15 cellular contexts compared by ENCODE assay signal in genomic region chr11:12165237-12165875, GRCh38. TPM values are rescaled to one million over a fixed set of nuclear protein-coding genes. Genes with fewer than 3 reads are reported as not detected.
A peak's percentile ranks its signal among the peaks of the same experiment; 100 is the strongest.
DNase-seq lines count a peak whose midpoint lies in the region; ATAC-seq and TF ChIP-seq lines count a peak whose summit lies in the region.
"Had no signal": no experiment of that assay in that cellular context is flagged by ENCODE, and none has a peak within 500 bp of the region (broad histone marks: within the 10 kb centered on the region; RNA-seq: fewer than 3 reads in every experiment).

No MANE protein-coding gene starts in this region.

- no TSS peak for BruUV-seq in PC-3 (replicated peaks; lab: Mats Ljungman, UMichigan)

- H3K27me3 Mint-ChIP-seq in activated T-cell treated with anti-CD3 and anti-CD28 coated beads, Interleukin-2, amount 50 U/mL, for 72 hours (ENCODE audit: low read depth), result no peaks in the 10 kb centered on the region
- H3K27me3 Mint-ChIP-seq: central memory CD8-positive, alpha-beta T cell; naive thymus-derived CD4-positive, alpha-beta T cell had no signal

- H3F3A ChIP-seq in PC-3 (ENCODE audit: low read length, unreplicated experiment), result peaks cover 8% of the 10 kb centered on the region

- peak overlapping the region; percentile 27 for H3K27ac Mint-ChIP-seq in activated T-cell treated with anti-CD3 and anti-CD28 coated beads, Interleukin-2, amount 50 U/mL, for 72 hours
- H3K27ac Mint-ChIP-seq: naive thymus-derived CD4-positive, alpha-beta T cell; WTC11 had no signal

- H3K4me3 ChIP-seq in PC-3 (ENCODE audit: low read length) (no peak overlapping the region), thoracic aorta (no peak overlapping the region)
- H3K4me3 ChIP-seq: SJCRH30 had no signal

- H3K36me3 Mint-ChIP-seq in activated T-cell treated with anti-CD3 and anti-CD28 coated beads, Interleukin-2, amount 50 U/mL, for 72 hours (ENCODE audit: insufficient read depth in 2 of 2), result peaks cover 11 to 39% of the 10 kb centered on the region in 2 donors
- H3K36me3 Mint-ChIP-seq: WTC11 had no signal

- DNase-seq in activated T-cell treated with anti-CD3 and anti-CD28 coated beads, Interleukin-2, amount 50 U/mL, for 72 hours, result no peak
- no peak for DNase-seq in activated T-cell treated with anti-CD3 and anti-CD28 coated beads, Interleukin-2, amount 50 U/mL, for 1 hour
- DNase-seq in PC-3 (peak; percentile 42), foreskin keratinocyte (peak in 1 of 2 donors; percentile 63), thoracic aorta (ENCODE audit: low spot score) (no peak), AG08395 (ENCODE audit: low spot score) (no peak), NCI-H146 (lab: John Stamatoyannopoulos, UW) (no peak)
- DNase-seq in effector CD8-positive, alpha-beta T cell (lab: John Stamatoyannopoulos, UW), result no peak
- DNase-seq: BE2C; GDM1; naive thymus-derived CD4-positive, alpha-beta T cell; NCI-H526 treated with DMSO at 0.1 percent for 48 hours had no signal

- H3K27me3 ChIP-seq in PC-3 (ENCODE audit: low read length) (no peaks in the 10 kb centered on the region), foreskin keratinocyte (no peaks in the 10 kb centered on the region), thoracic aorta (replicated peaks; ENCODE audit: insufficient read depth) (no peaks in the 10 kb centered on the region)
- H3K27me3 ChIP-seq: BE2C, SJCRH30 had no signal

- H3K4me1 Mint-ChIP-seq in activated T-cell treated with anti-CD3 and anti-CD28 coated beads, Interleukin-2, amount 50 U/mL, for 72 hours (ENCODE audit: low read depth), result peaks cover 79% of the 10 kb centered on the region
- H3K4me1 Mint-ChIP-seq: WTC11 had no signal

- H3K79me2 ChIP-seq in PC-3 (ENCODE audit: low read length), result peaks cover 66% of the 10 kb centered on the region

- H3K36me3 ChIP-seq in PC-3 (ENCODE audit: low read depth, low read length) (peaks cover 26% of the 10 kb centered on the region), thoracic aorta (peaks cover 27% of the 10 kb centered on the region)
- H3K36me3 ChIP-seq: BE2C, SJCRH30 had no signal

- CTCF ChIA-PET in PC-3 (lab: Charles Lee), result no interaction called here

- no peak overlapping the region for H2AFZ ChIP-seq in PC-3 (ENCODE audit: low read length)

- H4K20me1 ChIP-seq in PC-3 (ENCODE audit: low read length), result no peaks in the 10 kb centered on the region

- peak overlapping the region; percentile 10; the same call in 1 of the 2 replicates for H3K4me2 ChIP-seq in PC-3 (ENCODE audit: low read length)

- no peak overlapping the region for H3K4me3 Mint-ChIP-seq in activated T-cell treated with anti-CD3 and anti-CD28 coated beads, Interleukin-2, amount 50 U/mL, for 72 hours
- H3K4me3 Mint-ChIP-seq: central memory CD8-positive, alpha-beta T cell; naive thymus-derived CD4-positive, alpha-beta T cell; WTC11 had no signal

- no peak for ATAC-seq in activated T-cell treated with anti-CD3 and anti-CD28 coated beads, Interleukin-2, amount 50 U/mL, for 72 hours (replicated peaks in 1 of 2)
- no peak for ATAC-seq in PC-3
- ATAC-seq in foreskin keratinocyte, result no peak
- no peak for ATAC-seq in thoracic aorta (ENCODE audit: insufficient number of reproducible peaks, low FRiP score, low read depth)
- ATAC-seq: naive thymus-derived CD4-positive, alpha-beta T cell; WTC11 had no signal

- intact Hi-C loops in PC-3 (cut with micrococcal nuclease), result no loop called here

- POLR2A ChIA-PET in PC-3 (lab: Charles Lee; ENCODE audit: unreplicated experiment), result no interaction called here

- peak overlapping the region; percentile 99 for H3K27ac ChIP-seq in PC-3 (ENCODE audit: low read length)
- H3K27ac ChIP-seq in foreskin keratinocyte, result peak overlapping the region; percentile 90
- peak overlapping the region; percentile 97 to 98 for H3K27ac ChIP-seq in thoracic aorta

- H3K4me1 ChIP-seq in PC-3 (ENCODE audit: insufficient read depth, low read length) (peaks cover 62% of the 10 kb centered on the region), foreskin keratinocyte (peaks cover 55% of the 10 kb centered on the region), thoracic aorta (ENCODE audit: control insufficient read depth in 1 of 2, low read depth in 2 of 2) (peaks cover 70 to 98% of the 10 kb centered on the region in 2 donors)
- H3K4me1 ChIP-seq: BE2C had no signal

- no peaks in the 10 kb centered on the region for H3K9me2 ChIP-seq in PC-3 (replicated peaks; ENCODE audit: low read length)

- TF ChIP-seq CTCF in PC-3 (conservative IDR thresholded peaks at IDR 0.05; ENCODE audit: low read depth, low read length), result no peak
- TF ChIP-seq CTCF in foreskin keratinocyte (conservative IDR thresholded peaks at IDR 0.05), result no peak
- no peak for TF ChIP-seq CTCF in thoracic aorta (IDR thresholded peaks at IDR 0.05)

- H3K9me3 ChIP-seq in PC-3 (ENCODE audit: low read length) (no peaks in the 10 kb centered on the region), thoracic aorta (no peaks in the 10 kb centered on the region)
- H3K9me3 ChIP-seq: BE2C, SJCRH30 had no signal

- H3K9ac ChIP-seq in PC-3 (ENCODE audit: low read length), result peak overlapping the region; percentile 86; the same call in 1 of the 2 replicates

- no peaks in the 10 kb centered on the region for H3K9me3 Mint-ChIP-seq in activated T-cell treated with anti-CD3 and anti-CD28 coated beads, Interleukin-2, amount 50 U/mL, for 72 hours
- H3K9me3 Mint-ChIP-seq: central memory CD8-positive, alpha-beta T cell; naive thymus-derived CD4-positive, alpha-beta T cell; WTC11 had no signal

RNA-seq across cellular contexts. Expression of gene MICAL2, which starts 55.0 kb away (rescaled TPM):
- 100 to 1,000 TPM; 227 to 322 TPM for total RNA-seq in activated T-cell treated with anti-CD3 and anti-CD28 coated beads, Interleukin-2, amount 50 U/mL, for 72 hours
- total RNA-seq in PC-3 (2014; rRNA removed), result 50.1 and 62.9 TPM in 2 replicates
- 185 and 192 TPM in 2 replicates for total RNA-seq in foreskin keratinocyte
- polyA plus RNA-seq in foreskin keratinocyte, result 40.2 and 42.9 TPM in 2 replicates
- 100 to 1,000 TPM; 791 to 989 TPM for total RNA-seq in thoracic aorta
